In the genomic region with DNA sequence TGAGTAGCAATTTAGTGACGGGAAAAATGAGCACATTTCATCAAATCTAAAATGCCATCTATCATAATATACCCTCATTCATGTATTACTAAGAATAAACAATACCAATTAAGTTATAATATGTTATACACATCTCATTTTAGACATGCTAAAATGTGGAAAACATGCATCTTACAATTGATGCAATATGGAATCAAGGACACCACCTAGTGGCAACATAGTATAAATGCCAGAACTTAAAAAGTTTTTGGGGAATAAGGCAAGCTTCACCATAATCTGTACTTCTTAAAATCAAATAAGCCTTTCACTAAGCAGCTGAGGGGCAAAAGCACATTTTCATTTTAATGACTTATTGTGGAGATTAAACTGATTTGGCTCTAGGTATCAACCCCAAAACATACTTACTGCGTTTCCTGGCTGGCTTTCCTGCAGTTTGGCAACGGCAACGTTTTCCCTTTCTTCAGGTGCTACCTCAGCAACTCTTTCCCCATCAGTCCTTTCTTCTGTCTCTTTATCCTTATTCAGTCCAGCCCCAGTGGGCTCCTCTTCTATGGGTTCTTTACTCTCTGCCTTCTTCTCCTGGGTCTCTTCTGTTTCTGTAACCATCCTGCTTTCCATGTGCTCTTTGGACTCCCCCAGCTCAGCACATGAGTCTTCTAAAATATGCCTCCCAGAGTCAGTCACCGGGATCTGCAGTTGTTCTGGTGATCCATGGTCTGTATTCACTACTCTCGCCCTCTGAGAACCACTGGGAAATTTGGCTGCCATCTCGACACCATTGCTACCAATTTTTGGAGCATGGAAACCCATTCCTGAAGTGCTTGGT, we compare ENCODE assay signal across 8 cellular contexts. TPM values are rescaled to one million over a fixed set of nuclear protein-coding genes. Genes with fewer than 3 reads are reported as not detected.
DNase-seq lines count a peak whose midpoint lies in the region; ATAC-seq and TF ChIP-seq lines count a peak whose summit lies in the region.

No MANE protein-coding gene starts in this region.

- H3K4me3 ChIP-seq in GM06990 (replicated peaks; ENCODE audit: low read depth, low read length) (no peak overlapping the region), body of pancreas (no peak overlapping the region), lung (no peak overlapping the region)

- intact Hi-C loops in body of pancreas (cut with DNase I), result no loop called here

- ATAC-seq in body of pancreas, result peak; percentile 56
- no peak for ATAC-seq in lung (ENCODE audit: insufficient read depth, low FRiP score)
- ATAC-seq in HG02642 (IDR thresholded peaks at IDR 0.05; ENCODE audit: poor library complexity, unreplicated experiment), result no peak
- ATAC-seq in HG03025 (IDR thresholded peaks at IDR 0.05; ENCODE audit: low FRiP score, unreplicated experiment), result no peak
- ATAC-seq in GM18511 (IDR thresholded peaks at IDR 0.05; ENCODE audit: unreplicated experiment), result no peak

- H3K9me3 ChIP-seq in body of pancreas (no peaks in the 10 kb centered on the region), lung (ENCODE audit: control insufficient read depth in 2 of 2, insufficient read depth in 1 of 2, low read length in 1 of 2) (no peaks in the 10 kb centered on the region)

- no peaks in the 10 kb centered on the region for H3K27me3 ChIP-seq in GM06990 (replicated peaks; ENCODE audit: control insufficient read depth, insufficient read depth, low read length)
- H3K27me3 ChIP-seq in body of pancreas, result no peaks in the 10 kb centered on the region
- no peaks in the 10 kb centered on the region for H3K27me3 ChIP-seq in lung (ENCODE audit: control insufficient read depth, insufficient read depth)

- WGBS in body of pancreas, 2 donors, result 61 to 64% methylated on average over 7 of the region's 7 CpGs
- WGBS in lung, 2 donors, result 83 to 85% methylated on average over 7 of the region's 7 CpGs

- no peak overlapping the region for H3K27ac ChIP-seq in body of pancreas
- peak overlapping the region in 1 of 2 donors; percentile 31 for H3K27ac ChIP-seq in lung (ENCODE audit: low read depth in 1 of 2, low read length in 1 of 2)

- TF ChIP-seq CTCF in GM06990 (IDR thresholded peaks at IDR 0.05; ENCODE audit: insufficient read depth, low read length, poor library complexity, severe bottlenecking), result peak; percentile 61
- peak; percentile 43 to 76 (median 64) for TF ChIP-seq CTCF in body of pancreas (IDR thresholded peaks at IDR 0.05)
- peak; percentile 31 for TF ChIP-seq CTCF in lung (IDR thresholded peaks at IDR 0.05; ENCODE audit: control extremely low read depth, extremely low read depth)

- H3K36me3 ChIP-seq in GM06990 (ENCODE audit: control insufficient read depth, insufficient read depth, low read length), result peaks cover 8% of the 10 kb centered on the region
- peaks cover 0 to 30% of the 10 kb centered on the region in 2 donors for H3K36me3 ChIP-seq in body of pancreas (replicated peaks in 1 of 2; ENCODE audit: insufficient read depth in 1 of 2, low read depth in 2 of 2)
- H3K36me3 ChIP-seq in lung (ENCODE audit: control insufficient read depth in 2 of 2, insufficient read depth in 2 of 2, low read length in 2 of 2), result peaks cover 25 to 30% of the 10 kb centered on the region in 2 donors

- TF ChIP-seq POLR2A in body of pancreas (IDR thresholded peaks at IDR 0.05), result no peak

- H3K4me1 ChIP-seq in body of pancreas (no peaks in the 10 kb centered on the region), lung (ENCODE audit: control insufficient read depth in 2 of 2, insufficient read depth in 2 of 2, low read length in 2 of 2) (no peaks in the 10 kb centered on the region)

- DNase-seq in A172 (ENCODE audit: low spot score), result peak; percentile 49
- no peak for DNase-seq in GM06990 (ENCODE audit: extremely low read depth, insufficient read length)
- peak; percentile 55 for DNase-seq in NCI-H2196 treated with DMSO at 0.1 percent for 48 hours (lab: John Stamatoyannopoulos, UW; ENCODE audit: unreplicated experiment)
- DNase-seq in body of pancreas, result no peak
- DNase-seq in lung (ENCODE audit: low spot score), result no peak

RNA-seq across cellular contexts. Expression of a gene that starts 11.4 kb away (rescaled TPM):
- total RNA-seq in A172 (2014; rRNA removed; shearing (Covaris generic)), result 42.3 and 44.3 TPM in 2 replicates
- total RNA-seq in body of pancreas (10 to 100 TPM; 11.9 to 13.7 TPM), lung (10 to 100 TPM; 17.1 to 35.5 TPM)
- 10 to 100 TPM in 1 of 2 donors, 1 to 10 TPM in 1; 6.7 to 13.4 TPM for polyA plus RNA-seq in lung

RNA-seq across cellular contexts. Expression of a gene that starts 46.7 kb away (rescaled TPM):
- total RNA-seq in A172 (2014; rRNA removed; shearing (Covaris generic)), result not detected in 2 replicates
- total RNA-seq in body of pancreas (1 to 10 TPM in 1 of 2 donors, under 1 TPM in 1; 0.99 to 8.0 TPM), lung (under 1 TPM; 0.48 to 0.52 TPM)
- under 1 TPM; 0.11 to 0.22 TPM for polyA plus RNA-seq in lung

Comparison
In these comparisons a context has a peak if more than half of its experiments do, and no peak if none do; other contexts are left out.
1. DNase-seq: peak in A172 (single experiment) and NCI-H2196 treated with DMSO at 0.1 percent for 48 hours (single experiment); none in GM06990 (single experiment), body of pancreas (0 of 4) and lung (single experiment).
2. Peak in every context shown above with its lines, with median percentiles within 50 percentile points of each other: CTCF ChIP-seq.